Comparison of ENCODE assay signal across 8 cellular contexts in genomic region chr10:6072215-6072941, GRCh38. TPM values are rescaled to one million over a fixed set of nuclear protein-coding genes. Genes with fewer than 3 reads are reported as not detected.
A peak's percentile ranks its signal among the peaks of the same experiment; 100 is the strongest.
DNase-seq lines count a peak whose midpoint lies in the region; ATAC-seq, FAIRE-seq and TF ChIP-seq lines count a peak whose summit lies in the region.

No MANE protein-coding gene starts in this region.

- CTCF ChIA-PET in OCI-LY7 (lab: Charles Lee; ENCODE audit: unreplicated experiment) (interaction anchor here (0.6 to 2.7 kb wide), 5 partner anchors 9 to 123 kb away, joined by 3 to 15 read pairs (median 4); no protein-coding TSS in a partner anchor), HEK293T (lab: Yijun Ruan, JAX) (no interaction called here), A673 (lab: Charles Lee) (no interaction called here)

- peak overlapping the region; percentile 15 for H3K9ac ChIP-seq in mucosa of stomach (ENCODE audit: low read length)

- no peaks in the 10 kb centered on the region for H3K36me3 ChIP-seq in OCI-LY7 (ENCODE audit: insufficient read depth, low read length)
- no peaks in the 10 kb centered on the region for H3K36me3 ChIP-seq in mucosa of stomach (ENCODE audit: control insufficient read depth, insufficient read depth, low read length)
- no peaks in the 10 kb centered on the region for H3K36me3 ChIP-seq in thyroid gland
- no peaks in the 10 kb centered on the region for H3K36me3 ChIP-seq in A673 (ENCODE audit: insufficient read depth, low read length, poor library complexity, severe bottlenecking)

- BruUV-seq in OCI-LY7 (replicated peaks; lab: Mats Ljungman, UMichigan) (no TSS peak), A673 (replicated peaks; lab: Mats Ljungman, UMichigan) (no TSS peak)

- DNase-seq in OCI-LY7 (ENCODE audit: low spot score) (peak; percentile 80), thyroid gland (no peak), H54 (ENCODE audit: insufficient read length, low spot score) (no peak), HEK293T (ENCODE audit: extremely low spot score) (no peak), A673 (ENCODE audit: low spot score) (no peak)

- no peaks in the 10 kb centered on the region for H3K9me3 ChIP-seq in OCI-LY7 (ENCODE audit: low read length)
- no peaks in the 10 kb centered on the region for H3K9me3 ChIP-seq in mucosa of stomach (ENCODE audit: control insufficient read depth, low read length)
- no peaks in the 10 kb centered on the region for H3K9me3 ChIP-seq in thyroid gland
- no peaks in the 10 kb centered on the region for H3K9me3 ChIP-seq in A673 (ENCODE audit: low read depth, low read length, poor library complexity, severe bottlenecking)

- no peak for FAIRE-seq in H54 (lab: Jason Lieb, UNC)

- POLR2A ChIA-PET in OCI-LY7 (lab: Charles Lee): interaction anchor here (0.6 to 9.0 kb wide), 11 partner anchors 9 to 198 kb away, joined by 3 to 110 read pairs (median 7); no protein-coding TSS in a partner anchor
- POLR2A ChIA-PET in HEK293T (lab: Yijun Ruan, JAX): no interaction called here
- POLR2A ChIA-PET in A673 (lab: Charles Lee; ENCODE audit: low non-redundant PET): no interaction called here

- no peaks in the 10 kb centered on the region for H3K79me2 ChIP-seq in OCI-LY7 (ENCODE audit: insufficient read depth, low read depth, low read length)

- H3K4me3 ChIP-seq in OCI-LY7 (ENCODE audit: low read depth, low read length, poor library complexity, severe bottlenecking) (peak overlapping the region; percentile 23), mucosa of stomach (ENCODE audit: low read length) (no peak overlapping the region), thyroid gland (replicated peaks in 1 of 3) (no peak overlapping the region), A673 (ENCODE audit: low read depth, low read length, poor library complexity, severe bottlenecking) (no peak overlapping the region)

- H3K27me3 ChIP-seq in mucosa of stomach (ENCODE audit: control insufficient read depth, insufficient read depth, low read length) (peaks cover 7% of the 10 kb centered on the region), thyroid gland (no peaks in the 10 kb centered on the region), A673 (replicated peaks; ENCODE audit: insufficient read depth, low read depth, low read length, poor library complexity) (peaks cover 49% of the 10 kb centered on the region)

- H3K9me2 ChIP-seq in OCI-LY7 (ENCODE audit: insufficient read depth, low read length): no peaks in the 10 kb centered on the region

- no peaks in the 10 kb centered on the region for H4K20me1 ChIP-seq in OCI-LY7 (ENCODE audit: insufficient read depth, low read length)

- ATAC-seq in GM18508 (IDR thresholded peaks at IDR 0.05; ENCODE audit: insufficient read depth, unreplicated experiment): peak; percentile 36
- peak; percentile 41 for ATAC-seq in GM21576 (IDR thresholded peaks at IDR 0.05; ENCODE audit: unreplicated experiment)

- H3K4me2 ChIP-seq in OCI-LY7 (ENCODE audit: low read length): peak overlapping the region; percentile 53

- 77 to 80% methylated on average over 13 of the region's 13 CpGs for WGBS in thyroid gland, 2 donors

- intact Hi-C loops in OCI-LY7 (cut with micrococcal nuclease; ENCODE audit: unreplicated experiment): no loop called here
- intact Hi-C loops in thyroid gland (cut with DNase I): no loop called here
- intact Hi-C loops in A673 (cut with micrococcal nuclease; ENCODE audit: unreplicated experiment): no loop called here

- TF ChIP-seq POLR2A in thyroid gland (IDR thresholded peaks at IDR 0.05) (no peak), H54 (IDR thresholded peaks at IDR 0.05; ENCODE audit: low read depth, low read length) (no peak)

- H2AFZ ChIP-seq in OCI-LY7 (ENCODE audit: low read length): peak overlapping the region; percentile 61; the same call in 1 of the 2 replicates

- no peak for TF ChIP-seq CTCF in OCI-LY7 (conservative IDR thresholded peaks at IDR 0.05; ENCODE audit: low read length)
- no peak for TF ChIP-seq CTCF in thyroid gland (IDR thresholded peaks at IDR 0.05)
- TF ChIP-seq CTCF in A673 (conservative IDR thresholded peaks at IDR 0.05; ENCODE audit: low read depth, low read length): no peak

- H3K27ac ChIP-seq in OCI-LY7 (ENCODE audit: low read depth, low read length, poor library complexity, severe bottlenecking) (peak overlapping the region; percentile 98), thyroid gland (no peak overlapping the region), A673 (ENCODE audit: low read depth, low read length, poor library complexity, severe bottlenecking) (no peak overlapping the region)

- H3K4me1 ChIP-seq in OCI-LY7 (ENCODE audit: insufficient read depth, low read length, poor library complexity, severe bottlenecking) (peaks cover 59% of the 10 kb centered on the region), mucosa of stomach (ENCODE audit: control insufficient read depth, insufficient read depth, low read length) (no peaks in the 10 kb centered on the region), thyroid gland (no peaks in the 10 kb centered on the region), A673 (ENCODE audit: insufficient read depth, low read length, poor library complexity, severe bottlenecking) (no peaks in the 10 kb centered on the region)

TF ChIP-seq in HEK293T, 16 proteins besides CTCF, POLR2A, EP300 and RAD21:
- TF ChIP-seq FOXA1 (IDR thresholded peaks at IDR 0.05): no peak
- TF ChIP-seq BHLHE40 (IDR thresholded peaks at IDR 0.05; ENCODE audit: borderline replicate concordance): no peak
- TF ChIP-seq SUZ12 (IDR thresholded peaks at IDR 0.05): no peak
- no peak for TF ChIP-seq CTBP1 (IDR thresholded peaks at IDR 0.05; ENCODE audit: borderline replicate concordance)
- TF ChIP-seq ARNT (IDR thresholded peaks at IDR 0.05): no peak
- TF ChIP-seq LEF1 (IDR thresholded peaks at IDR 0.05; ENCODE audit: borderline replicate concordance): no peak
- no peak for TF ChIP-seq ELF4 (IDR thresholded peaks at IDR 0.05)
- TF ChIP-seq TARDBP (IDR thresholded peaks at IDR 0.05): no peak
- TF ChIP-seq ZNF384 (IDR thresholded peaks at IDR 0.05): no peak
- TF ChIP-seq L3MBTL2 (conservative IDR thresholded peaks at IDR 0.05): no peak
- TF ChIP-seq SP1 (IDR thresholded peaks at IDR 0.05): no peak
- TF ChIP-seq HDGF (IDR thresholded peaks at IDR 0.05; ENCODE audit: borderline replicate concordance): no peak
- TF ChIP-seq PKNOX1 (IDR thresholded peaks at IDR 0.05): no peak
- no peak for TF ChIP-seq FOXM1 (IDR thresholded peaks at IDR 0.05; ENCODE audit: borderline replicate concordance)
- no peak for TF ChIP-seq FOXK2 (IDR thresholded peaks at IDR 0.05)
- no peak for TF ChIP-seq NFRKB (IDR thresholded peaks at IDR 0.05)
TF ChIP-seq in HEK293T: peak in this region for 0.

RNA-seq across cellular contexts. Expression of gene IL2RA, which starts 10.2 kb away (rescaled TPM):
- total RNA-seq in OCI-LY7 (2014; rRNA removed; shearing (Covaris generic)): 24.0 and 24.3 TPM in 2 replicates
- total RNA-seq in OCI-LY7 (2022): 22.3 and 27.5 TPM in 2 replicates
- 10 to 100 TPM in 1 of 4 donors, 1 to 10 TPM in 3; 1.7 to 11.3 (median 2.3) TPM for total RNA-seq in thyroid gland
- total RNA-seq in A673 (2021): not detected in 2 replicates

RNA-seq across cellular contexts. Expression of gene RBM17, which starts 16.5 kb away (rescaled TPM):
- total RNA-seq in OCI-LY7 (2014; rRNA removed; shearing (Covaris generic)): 103 and 152 TPM in 2 replicates
- total RNA-seq in OCI-LY7 (2022): 248 and 266 TPM in 2 replicates
- 10 to 100 TPM; 64.3 to 93.3 (median 81.7) TPM for total RNA-seq in thyroid gland
- total RNA-seq in A673 (2021): 195 and 200 TPM in 2 replicates
